24 cellular contexts compared by ENCODE assay signal in the genomic region with DNA sequence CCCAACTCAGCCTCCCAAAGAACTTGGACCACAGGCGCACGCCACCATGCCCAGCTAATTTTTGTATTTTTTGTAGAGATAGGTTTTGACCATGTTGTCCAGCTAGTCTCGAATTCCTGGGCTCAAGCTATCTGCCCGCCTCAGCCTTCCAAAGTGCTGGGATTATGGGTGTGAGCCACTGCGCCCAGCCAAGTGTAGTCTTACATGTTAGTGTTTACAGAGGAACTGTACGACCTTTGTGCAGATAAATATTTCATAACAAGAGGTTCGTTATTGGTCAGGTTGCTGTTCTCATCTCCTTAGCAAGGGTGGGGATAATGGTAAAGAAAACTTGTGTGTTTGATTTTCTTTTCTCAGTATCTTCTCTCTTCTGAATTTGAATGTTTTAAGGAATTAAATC. TPM values are rescaled to one million over a fixed set of nuclear protein-coding genes. Genes with fewer than 3 reads are reported as not detected.
DNase-seq lines count a peak whose midpoint lies in the region; ATAC-seq and TF ChIP-seq lines count a peak whose summit lies in the region.
"Had no signal": no experiment of that assay in that cellular context is flagged by ENCODE, and none has a peak within 500 bp of the region (broad histone marks: within the 10 kb centered on the region; RNA-seq: fewer than 3 reads in every experiment).

No MANE protein-coding gene starts in this region.

- DNase-seq in esophagus muscularis mucosa (ENCODE audit: extremely low spot score) (peak; percentile 3), left lobe of liver (ENCODE audit: low spot score) (no peak), nephron progenitor cell (no peak), RKO (ENCODE audit: low spot score) (no peak), hepatic stellate cell (ENCODE audit: low spot score) (no peak)
- no peak for DNase-seq in activated CD4-positive, alpha-beta T cell treated with anti-CD3 and anti-CD28 coated beads for 4 hours
- no peak for DNase-seq in activated naive CD4-positive, alpha-beta T cell treated with anti-CD3 and anti-CD28 coated beads, Interleukin-2, amount 50 U/mL, for 72 hours (ENCODE audit: low spot score in 2 of 2)
- DNase-seq: 8988T; ACHN; AML-193; BE2C; CD4-positive, alpha-beta T cell; CD8-positive, alpha-beta memory T cell; DMS 273 treated with DMSO at 0.1 percent for 48 hours; DMS79; EL; GDM1; H9; HFFc6 had no signal

- no peaks in the 10 kb centered on the region for H3K27me3 ChIP-seq in esophagus muscularis mucosa
- H3K27me3 ChIP-seq: BE2C; BLaER1 treated with 17β-estradiol and CSF1 and Interleukin-3, amounts not matched to agents 10 nM and 100 nM had no signal

- H3K36me3 ChIP-seq in esophagus muscularis mucosa, result peaks cover 5 to 51% (median 22%) of the 10 kb centered on the region in 4 donors
- H3K36me3 ChIP-seq: BE2C had no signal

- H3K9me3 Mint-ChIP-seq in nephron progenitor cell, result peaks cover 4% of the 10 kb centered on the region
- no peaks in the 10 kb centered on the region for H3K9me3 Mint-ChIP-seq in activated naive CD4-positive, alpha-beta T cell treated with anti-CD3 and anti-CD28 coated beads, Interleukin-2, amount 50 U/mL, for 72 hours
- H3K9me3 Mint-ChIP-seq: CD4-positive, alpha-beta T cell; CD8-positive, alpha-beta memory T cell; H9; HFFc6 had no signal

- no peak for TF ChIP-seq CTCF in 22Rv1 (IDR thresholded peaks at IDR 0.05)
- no peak for TF ChIP-seq CTCF in esophagus muscularis mucosa (IDR thresholded peaks at IDR 0.05)
- no peak for TF ChIP-seq CTCF in nephron progenitor cell (IDR thresholded peaks at IDR 0.05)

- ATAC-seq in left lobe of liver, result peak; percentile 29
- no peak for ATAC-seq in activated naive CD4-positive, alpha-beta T cell treated with anti-CD3 and anti-CD28 coated beads, Interleukin-2, amount 50 U/mL, for 72 hours
- ATAC-seq: A549, GM23338 had no signal

- no peaks in the 10 kb centered on the region for H3K27me3 Mint-ChIP-seq in nephron progenitor cell (ENCODE audit: low read depth, poor library complexity)
- H3K27me3 Mint-ChIP-seq: CD4-positive, alpha-beta T cell; CD8-positive, alpha-beta memory T cell had no signal

- peak overlapping the region; percentile 38 for H3K27ac ChIP-seq in 22Rv1
- no peak overlapping the region for H3K27ac ChIP-seq in esophagus muscularis mucosa (replicated peaks in 1 of 4)
- H3K27ac ChIP-seq: A549; BLaER1 treated with 17β-estradiol and CSF1 and Interleukin-3, amounts not matched to agents 10 nM and 100 nM had no signal

- no peaks in the 10 kb centered on the region for H3K9me3 ChIP-seq in esophagus muscularis mucosa
- H3K9me3 ChIP-seq: A549, BE2C had no signal

- TF ChIP-seq EP300 in esophagus muscularis mucosa (IDR thresholded peaks at IDR 0.05), result no peak

- intact Hi-C loops in esophagus muscularis mucosa (cut with DNase I), result no loop called here

- 95% methylated on average over 7 of the region's 7 CpGs for WGBS in esophagus muscularis mucosa

- no peaks in the 10 kb centered on the region for H3K4me1 Mint-ChIP-seq in nephron progenitor cell
- H3K4me1 Mint-ChIP-seq: CD14-positive monocyte, GM23338, H9 had no signal

- no peak overlapping the region for H3K4me3 ChIP-seq in esophagus muscularis mucosa
- H3K4me3 ChIP-seq: A549; BLaER1 treated with 17β-estradiol and CSF1 and Interleukin-3, amounts not matched to agents 10 nM and 100 nM; GM23338 had no signal

- no peak for TF ChIP-seq POLR2A in esophagus muscularis mucosa (IDR thresholded peaks at IDR 0.05; ENCODE audit: low read depth)

- H3K4me1 ChIP-seq in esophagus muscularis mucosa, result peaks cover 0 to 42% (median 23%) of the 10 kb centered on the region in 4 donors
- H3K4me1 ChIP-seq: A549; BE2C; BLaER1 treated with 17β-estradiol and CSF1 and Interleukin-3, amounts not matched to agents 10 nM and 100 nM had no signal

- H3K27ac Mint-ChIP-seq in nephron progenitor cell, result peak overlapping the region; percentile 37
- no peak overlapping the region for H3K27ac Mint-ChIP-seq in activated naive CD4-positive, alpha-beta T cell treated with anti-CD3 and anti-CD28 coated beads, Interleukin-2, amount 50 U/mL, for 72 hours
- H3K27ac Mint-ChIP-seq: CD4-positive, alpha-beta T cell; GM23338; HFFc6 had no signal

- no peak overlapping the region for H3K4me3 Mint-ChIP-seq in nephron progenitor cell
- H3K4me3 Mint-ChIP-seq: CD14-positive monocyte; CD4-positive, alpha-beta T cell; CD8-positive, alpha-beta memory T cell; GM23338; H9; HFFc6 had no signal

- peaks cover 55% of the 10 kb centered on the region for H3K36me3 Mint-ChIP-seq in nephron progenitor cell (ENCODE audit: low read depth)
- peaks cover 0 to 1% of the 10 kb centered on the region in 2 donors for H3K36me3 Mint-ChIP-seq in activated naive CD4-positive, alpha-beta T cell treated with anti-CD3 and anti-CD28 coated beads, Interleukin-2, amount 50 U/mL, for 72 hours

RNA-seq across cellular contexts. Expression of a gene that starts 46.5 kb away (rescaled TPM):
- 100 to 1,000 TPM; 103 to 164 (median 115) TPM for total RNA-seq in esophagus muscularis mucosa
- total RNA-seq in left lobe of liver, result 17.4 TPM
- total RNA-seq in activated naive CD4-positive, alpha-beta T cell treated with anti-CD3 and anti-CD28 coated beads, Interleukin-2, amount 50 U/mL, for 72 hours, result 10 to 100 TPM; 50.6 to 51.6 TPM
